ENCODE assay signal across 8 cellular contexts in genomic region chr4:61202638-61203495, GRCh38. TPM values are rescaled to one million over a fixed set of nuclear protein-coding genes. Genes with fewer than 3 reads are reported as not detected.
DNase-seq lines count a peak whose midpoint lies in the region; ATAC-seq and TF ChIP-seq lines count a peak whose summit lies in the region.

No MANE protein-coding gene starts in this region.

- no peak for TF ChIP-seq CTCF in GM10266 (IDR thresholded peaks at IDR 0.05; ENCODE audit: control insufficient read depth, insufficient read depth, low read depth, missing control alignments)
- no peak for TF ChIP-seq CTCF in Panc1 (IDR thresholded peaks at IDR 0.05)
- TF ChIP-seq CTCF in heart left ventricle (IDR thresholded peaks at IDR 0.05): no peak

- H3K27ac Mint-ChIP-seq in CD4-positive, alpha-beta memory T cell: no peak overlapping the region
- no peak overlapping the region for H3K27ac Mint-ChIP-seq in naive thymus-derived CD4-positive, alpha-beta T cell

- ATAC-seq in Panc1 (peak; percentile 69), heart left ventricle (peak; percentile 31 to 64 (median 38))
- ATAC-seq in naive thymus-derived CD4-positive, alpha-beta T cell: no peak

- DNase-seq in GM10266 (ENCODE audit: extremely low spot score): peak; percentile 14
- DNase-seq in Panc1 (ENCODE audit: low read depth, low spot score): no peak
- DNase-seq in heart left ventricle: peak in 2 of 5 donors; percentile 28 to 36
- DNase-seq in CD4-positive, alpha-beta memory T cell: no peak
- DNase-seq in naive thymus-derived CD4-positive, alpha-beta T cell: no peak
- DNase-seq in stimulated activated CD4-positive, alpha-beta T cell treated with anti-CD3 and anti-CD28 coated beads, Interleukin-2, amount 100 ng/mL, for 24 hours: no peak
- DNase-seq in activated CD4-positive, alpha-beta T cell treated with anti-CD3 and anti-CD28 coated beads for 1 hour: no peak

- CTCF ChIA-PET in Panc1 (lab: Charles Lee): interaction anchor here (0.6 kb wide), 1 partner anchor 12 kb away, joined by 3 read pairs; no protein-coding TSS in a partner anchor
- CTCF ChIA-PET in CD4-positive, alpha-beta memory T cell (lab: Charles Lee; ENCODE audit: partially characterized antibody): no interaction called here
- CTCF ChIA-PET in naive thymus-derived CD4-positive, alpha-beta T cell (lab: Charles Lee): no interaction called here

- TF ChIP-seq POLR2A in heart left ventricle (IDR thresholded peaks at IDR 0.05): no peak

- H3K4me3 Mint-ChIP-seq in CD4-positive, alpha-beta memory T cell: no peak overlapping the region
- no peak overlapping the region for H3K4me3 Mint-ChIP-seq in naive thymus-derived CD4-positive, alpha-beta T cell

- no peaks in the 10 kb centered on the region for H3K4me1 ChIP-seq in Panc1 (ENCODE audit: control insufficient read depth, insufficient read depth, low read length)
- H3K4me1 ChIP-seq in heart left ventricle: peaks cover 0 to 27% (median 0%) of the 10 kb centered on the region in 12 donors
- H3K4me1 ChIP-seq in rectal smooth muscle tissue (ENCODE audit: control insufficient read depth, insufficient read depth, low read length): no peaks in the 10 kb centered on the region
- no peaks in the 10 kb centered on the region for H3K4me1 ChIP-seq in CD4-positive, alpha-beta memory T cell (ENCODE audit: insufficient read depth, low read length)
- H3K4me1 ChIP-seq in naive thymus-derived CD4-positive, alpha-beta T cell (ENCODE audit: control insufficient read depth in 2 of 2, insufficient read depth in 2 of 2, low read length in 2 of 2): no peaks in the 10 kb centered on the region

- in situ Hi-C loops in Panc1 (cut with HindIII; ENCODE audit: low pct_unique_long_range_greater_than_20kb, low sequenced_read_pairs): no loop called here

- H3K4me3 ChIP-seq in Panc1 (ENCODE audit: low read depth in 2 of 2, low read length in 2 of 2) (0 out of 4 replicates have a peak overlapping the region, but pooled peaks of 1 of the 2 experiments have one; percentile 11), heart left ventricle (peak overlapping the region; percentile 57 to 76 (median 65)), rectal smooth muscle tissue (ENCODE audit: low read length) (peak overlapping the region; percentile 63)
- no peak overlapping the region for H3K4me3 ChIP-seq in CD4-positive, alpha-beta memory T cell (ENCODE audit: low read length in 2 of 2)
- no peak overlapping the region for H3K4me3 ChIP-seq in naive thymus-derived CD4-positive, alpha-beta T cell (ENCODE audit: low read length)

- H3K9me3 ChIP-seq in Panc1 (ENCODE audit: control insufficient read depth, insufficient read depth, low read depth, low read length): no peaks in the 10 kb centered on the region
- H3K9me3 ChIP-seq in heart left ventricle: peaks cover 0 to 4% (median 0%) of the 10 kb centered on the region in 12 donors
- H3K9me3 ChIP-seq in CD4-positive, alpha-beta memory T cell (ENCODE audit: control insufficient read depth in 1 of 2, low read length in 2 of 2): no peaks in the 10 kb centered on the region
- H3K9me3 ChIP-seq in naive thymus-derived CD4-positive, alpha-beta T cell (ENCODE audit: control insufficient read depth in 2 of 3, low read length in 3 of 3): no peaks in the 10 kb centered on the region

- no peak overlapping the region for H3K9ac ChIP-seq in rectal smooth muscle tissue (ENCODE audit: low read length)

- peaks cover 10% of the 10 kb centered on the region for H3K27me3 ChIP-seq in Panc1 (ENCODE audit: control insufficient read depth, insufficient read depth, low read length)
- H3K27me3 ChIP-seq in heart left ventricle: peaks cover 0 to 55% (median 20%) of the 10 kb centered on the region in 9 donors
- peaks cover 5% of the 10 kb centered on the region for H3K27me3 ChIP-seq in rectal smooth muscle tissue (ENCODE audit: control insufficient read depth, insufficient read depth, low read length)
- H3K27me3 ChIP-seq in CD4-positive, alpha-beta memory T cell (ENCODE audit: insufficient read depth, low read length): no peaks in the 10 kb centered on the region
- no peaks in the 10 kb centered on the region for H3K27me3 ChIP-seq in naive thymus-derived CD4-positive, alpha-beta T cell (ENCODE audit: control insufficient read depth in 2 of 2, insufficient read depth in 2 of 2, low read length in 2 of 2)

- H3K36me3 ChIP-seq in Panc1 (ENCODE audit: control insufficient read depth, insufficient read depth, low read length): no peaks in the 10 kb centered on the region
- H3K36me3 ChIP-seq in heart left ventricle: no peaks in the 10 kb centered on the region
- no peaks in the 10 kb centered on the region for H3K36me3 ChIP-seq in rectal smooth muscle tissue (ENCODE audit: control insufficient read depth, insufficient read depth, low read length)
- H3K36me3 ChIP-seq in CD4-positive, alpha-beta memory T cell (ENCODE audit: insufficient read depth, low read length): no peaks in the 10 kb centered on the region
- H3K36me3 ChIP-seq in naive thymus-derived CD4-positive, alpha-beta T cell (ENCODE audit: control insufficient read depth in 2 of 3, insufficient read depth in 3 of 3, low read length in 3 of 3): no peaks in the 10 kb centered on the region

- intact Hi-C loops in Panc1 (cut with micrococcal nuclease; ENCODE audit: unreplicated experiment): no loop called here
- intact Hi-C loops in heart left ventricle (cut with DNase I): loop anchor here in 1 of 10 donors (5.0 kb wide), 1 partner anchor 534 kb away; no protein-coding TSS in a partner anchor
- intact Hi-C loops in CD4-positive, alpha-beta memory T cell (cut with micrococcal nuclease): no loop called here
- intact Hi-C loops in naive thymus-derived CD4-positive, alpha-beta T cell (cut with micrococcal nuclease): no loop called here

- 1 to 2% (median 1%) methylated on average over 21 to 41 of the region's 41 CpGs for WGBS in heart left ventricle, 4 donors

- peaks cover 1 to 4% of the 10 kb centered on the region in 2 donors for H3K36me3 Mint-ChIP-seq in CD4-positive, alpha-beta memory T cell
- peaks cover 0 to 13% (median 1%) of the 10 kb centered on the region in 5 donors for H3K36me3 Mint-ChIP-seq in naive thymus-derived CD4-positive, alpha-beta T cell

- H3K9me3 Mint-ChIP-seq in CD4-positive, alpha-beta memory T cell: peaks cover 0 to 25% (median 13%) of the 10 kb centered on the region in 8 donors
- peaks cover 0 to 26% (median 10%) of the 10 kb centered on the region in 11 donors for H3K9me3 Mint-ChIP-seq in naive thymus-derived CD4-positive, alpha-beta T cell

- no TSS peak for BruUV-seq in Panc1 (replicated peaks; lab: Mats Ljungman, UMichigan)

- POLR2A ChIA-PET in Panc1 (lab: Charles Lee): no interaction called here
- POLR2A ChIA-PET in CD4-positive, alpha-beta memory T cell (lab: Charles Lee; ENCODE audit: partially characterized antibody): no interaction called here
- POLR2A ChIA-PET in naive thymus-derived CD4-positive, alpha-beta T cell (lab: Charles Lee): no interaction called here

- H3K4me1 Mint-ChIP-seq in CD4-positive, alpha-beta memory T cell: peaks cover 0 to 1% (median 0%) of the 10 kb centered on the region in 4 donors
- H3K4me1 Mint-ChIP-seq in naive thymus-derived CD4-positive, alpha-beta T cell: peaks cover 0 to 3% (median 2%) of the 10 kb centered on the region in 7 donors

- peaks cover 14 to 25% of the 10 kb centered on the region in 2 donors for H3K27me3 Mint-ChIP-seq in CD4-positive, alpha-beta memory T cell
- peaks cover 49 to 54% (median 52%) of the 10 kb centered on the region in 5 donors for H3K27me3 Mint-ChIP-seq in naive thymus-derived CD4-positive, alpha-beta T cell

- H3K27ac ChIP-seq in Panc1 (ENCODE audit: low read length) (no peak overlapping the region), heart left ventricle (peak overlapping the region in 8 of 12 donors; percentile 5 to 70 (median 48)), rectal smooth muscle tissue (ENCODE audit: low read depth, low read length) (no peak overlapping the region)
- H3K27ac ChIP-seq in CD4-positive, alpha-beta memory T cell (ENCODE audit: low read depth, low read length): no peak overlapping the region
- H3K27ac ChIP-seq in naive thymus-derived CD4-positive, alpha-beta T cell (ENCODE audit: low read depth, low read length): no peak overlapping the region

RNA-seq across cellular contexts. Expression of gene ADGRL3, which starts 2.7 kb away (rescaled TPM):
- total RNA-seq in Panc1 (2021; ENCODE audit: unreplicated experiment) (0.23 TPM), heart left ventricle (10 to 100 TPM in 5 of 9 donors, 1 to 10 TPM in 4; 3.4 to 24.4 (median 11.9) TPM)
- 0.08 TPM for polyA plus RNA-seq in Panc1 (2012; ENCODE audit: insufficient read length)
- 1 to 10 TPM in 1 of 2 donors, under 1 TPM in 1; 0.84 to 1.8 TPM for polyA plus RNA-seq in heart left ventricle
- not detected for total RNA-seq in CD4-positive, alpha-beta memory T cell
- polyA plus RNA-seq in CD4-positive, alpha-beta memory T cell: not detected
- total RNA-seq in naive thymus-derived CD4-positive, alpha-beta T cell: not detected
- not detected for polyA plus RNA-seq in naive thymus-derived CD4-positive, alpha-beta T cell

Comparison
In these comparisons a context has a peak if more than half of its experiments do, and no peak if none do; other contexts are left out.
1. H3K27ac ChIP-seq: peak in heart left ventricle (8 of 12); none in Panc1 (single experiment), rectal smooth muscle tissue (single experiment), CD4-positive, alpha-beta memory T cell (single experiment) and naive thymus-derived CD4-positive, alpha-beta T cell (single experiment).
2. H3K4me3 ChIP-seq: peak in heart left ventricle (12 of 12) and rectal smooth muscle tissue (single experiment); none in CD4-positive, alpha-beta memory T cell (0 of 2) and naive thymus-derived CD4-positive, alpha-beta T cell (single experiment).